ENCODE assay signal across 10 cellular contexts in genomic region chr2:84807063-84807485, GRCh38.
DNase-seq lines count a peak whose midpoint lies in the region; ATAC-seq, FAIRE-seq and TF ChIP-seq lines count a peak whose summit lies in the region.
"Had no signal": no experiment of that assay in that cellular context is flagged by ENCODE, and none has a peak within 500 bp of the region (broad histone marks: within the 10 kb centered on the region; RNA-seq: fewer than 3 reads in every experiment).

No MANE protein-coding gene starts in this region.

- H3K4me1 Mint-ChIP-seq in T-helper 2 cell treated with Interferon-gamma antibody and Interleukin-4, amounts not matched to agents 5 μg/mL and 100 μg/mL, for 36 hours (ENCODE audit: low read depth), result peaks cover 2% of the 10 kb centered on the region

- H3K4me3 ChIP-seq in PC-9 (no peak overlapping the region), gastroesophageal sphincter (no peak overlapping the region)
- H3K4me3 ChIP-seq: heart left ventricle had no signal

- H3K79me2 ChIP-seq in PC-9 (ENCODE audit: low read depth), result no peaks in the 10 kb centered on the region

- CTCF ChIA-PET in PC-9 (lab: Charles Lee), result no interaction called here

- peaks cover 1% of the 10 kb centered on the region for H3K36me3 Mint-ChIP-seq in T-helper 2 cell treated with Interferon-gamma antibody and Interleukin-4, amounts not matched to agents 5 μg/mL and 100 μg/mL, for 36 hours (ENCODE audit: low read depth)

- no peaks in the 10 kb centered on the region for H3F3A ChIP-seq in PC-9 (ENCODE audit: insufficient read depth, low read depth)

- H3K9me2 ChIP-seq in PC-9 (ENCODE audit: insufficient read depth), result no peaks in the 10 kb centered on the region

- peaks cover 11% of the 10 kb centered on the region for H3K9me3 Mint-ChIP-seq in T-helper 2 cell treated with Interferon-gamma antibody and Interleukin-4, amounts not matched to agents 5 μg/mL and 100 μg/mL, for 36 hours

- BruUV-seq in PC-9 (replicated peaks; lab: Mats Ljungman, UMichigan), result no TSS peak

- H3K4me1 ChIP-seq in PC-9 (replicated peaks; ENCODE audit: insufficient read depth) (no peaks in the 10 kb centered on the region; the same call in 1 of the 2 replicates), gastroesophageal sphincter (no peaks in the 10 kb centered on the region)

- H3K36me3 ChIP-seq in PC-9 (ENCODE audit: low read depth) (no peaks in the 10 kb centered on the region), gastroesophageal sphincter (no peaks in the 10 kb centered on the region)
- H3K36me3 ChIP-seq: heart left ventricle had no signal

- H2AFZ ChIP-seq in PC-9, result no peak overlapping the region

- POLR2A ChIA-PET in PC-9 (lab: Charles Lee; ENCODE audit: unreplicated experiment), result no interaction called here

- ATAC-seq in gastroesophageal sphincter, result no peak

- H3K27ac ChIP-seq in PC-9, result no peak overlapping the region
- no peak overlapping the region for H3K27ac ChIP-seq in gastroesophageal sphincter

- H3K9me3 ChIP-seq in PC-9 (ENCODE audit: insufficient read depth, low read depth) (no peaks in the 10 kb centered on the region), gastroesophageal sphincter (peaks cover 0 to 4% (median 0%) of the 10 kb centered on the region in 3 donors)

- no peak overlapping the region for H3K4me3 Mint-ChIP-seq in T-helper 2 cell treated with Interferon-gamma antibody and Interleukin-4, amounts not matched to agents 5 μg/mL and 100 μg/mL, for 36 hours

- H3K27me3 Mint-ChIP-seq in T-helper 2 cell treated with Interferon-gamma antibody and Interleukin-4, amounts not matched to agents 5 μg/mL and 100 μg/mL, for 36 hours (ENCODE audit: low read depth), result peaks cover 5% of the 10 kb centered on the region

- no peak overlapping the region for H3K4me2 ChIP-seq in PC-9

- TF ChIP-seq EP300 in gastroesophageal sphincter (IDR thresholded peaks at IDR 0.05), result no peak

- no peak for TF ChIP-seq POLR2A in gastroesophageal sphincter (IDR thresholded peaks at IDR 0.05)

- H3K27ac Mint-ChIP-seq in T-helper 2 cell treated with Interferon-gamma antibody and Interleukin-4, amounts not matched to agents 5 μg/mL and 100 μg/mL, for 36 hours, result no peak overlapping the region

- H4K20me1 ChIP-seq in PC-9 (ENCODE audit: insufficient read depth), result no peaks in the 10 kb centered on the region

- peak; percentile 50 for FAIRE-seq in endometrium (lab: Jason Lieb, UNC)

- no peak for TF ChIP-seq CTCF in PC-9 (conservative IDR thresholded peaks at IDR 0.05)
- no peak for TF ChIP-seq CTCF in gastroesophageal sphincter (IDR thresholded peaks at IDR 0.05)

- H3K27me3 ChIP-seq in PC-9 (ENCODE audit: insufficient read depth, low read depth) (peaks cover 8% of the 10 kb centered on the region; the same call in 1 of the 2 replicates), gastroesophageal sphincter (no peaks in the 10 kb centered on the region)
- H3K27me3 ChIP-seq: heart left ventricle had no signal

- DNase-seq in GM04503 (ENCODE audit: low read depth) (peak; percentile 96), PC-9 (peak; percentile 27 to 60), renal cortical epithelial cell (ENCODE audit: low read depth) (peak; percentile 65), putamen (ENCODE audit: low spot score) (no peak), RKO (ENCODE audit: low spot score) (no peak)
- no peak for DNase-seq in T-helper 2 cell treated with Interferon-gamma antibody and Interleukin-4, amounts not matched to agents 5 μg/mL and 100 μg/mL, for 36 hours (ENCODE audit: low spot score)
- DNase-seq: activated gamma-delta T cell, heart left ventricle had no signal

- 18 to 59% methylated on average over 4 of the region's 4 CpGs for WGBS in gastroesophageal sphincter (ENCODE audit: low coverage in 1 of 2), 2 donors

- intact Hi-C loops in PC-9 (cut with micrococcal nuclease; ENCODE audit: unreplicated experiment), result no loop called here

Comparison
In these comparisons a context has a peak if more than half of its experiments do, and no peak if none do; other contexts are left out.
1. DNase-seq: peak in GM04503 (single experiment), PC-9 (2 of 2) and renal cortical epithelial cell (single experiment); none in putamen (single experiment), T-helper 2 cell treated with Interferon-gamma antibody and Interleukin-4, amounts not matched to agents 5 μg/mL and 100 μg/mL, for 36 hours (single experiment) and RKO (single experiment).